Comparison of ENCODE assay signal across 22 cellular contexts in the genomic region with DNA sequence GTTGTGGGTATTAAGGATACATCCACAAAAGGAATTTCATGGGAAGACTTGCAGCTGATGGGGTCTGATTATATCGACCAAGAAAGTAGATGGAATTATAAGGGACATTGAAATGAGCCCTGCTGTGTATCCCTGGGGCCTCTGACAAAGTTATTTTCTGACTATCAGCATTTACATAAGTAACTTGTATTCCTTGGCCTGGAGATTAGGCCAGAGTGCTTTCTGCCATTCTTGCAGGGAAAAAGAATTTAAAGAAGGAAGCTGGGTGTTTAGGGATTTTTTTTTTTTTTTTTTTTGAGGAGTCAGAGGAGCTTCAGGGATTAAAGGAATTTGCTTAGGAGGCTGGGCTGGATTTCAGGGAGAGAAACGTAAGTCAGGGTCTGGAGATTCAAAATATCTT. TPM values are rescaled to one million over a fixed set of nuclear protein-coding genes. Genes with fewer than 3 reads are reported as not detected.
DNase-seq lines count a peak whose midpoint lies in the region; ATAC-seq, FAIRE-seq and TF ChIP-seq lines count a peak whose summit lies in the region.
"Had no signal": no experiment of that assay in that cellular context is flagged by ENCODE, and none has a peak within 500 bp of the region (broad histone marks: within the 10 kb centered on the region; RNA-seq: fewer than 3 reads in every experiment).

No MANE protein-coding gene starts in this region.

- H3K9me2 ChIP-seq in HCT116 (ENCODE audit: insufficient read depth) = no peaks in the 10 kb centered on the region

- no peaks in the 10 kb centered on the region for H3K4me1 Mint-ChIP-seq in T-helper 2 cell treated with Interferon-gamma antibody and Interleukin-4, amounts not matched to agents 5 μg/mL and 100 μg/mL, for 36 hours (ENCODE audit: low read depth)
- H3K4me1 Mint-ChIP-seq: CD8-positive, alpha-beta memory T cell had no signal

- CTCF ChIA-PET in HCT116 (lab: Charles Lee) = no interaction called here

- FAIRE-seq in GM12892 (lab: Jason Lieb, UNC) = no peak
- FAIRE-seq: HTR-8/SVneo, K562, RCC 7860 had no signal

- POLR2A ChIA-PET in HCT116 (lab: Charles Lee) = no interaction called here

- RAD21 ChIA-PET in HCT116 (lab: Charles Lee; ENCODE audit: low non-redundant PET in 1 of 2, low total read pairs in 2 of 2, uncharacterized antibody in 2 of 2, unreplicated experiment in 2 of 2) = no interaction called here

- TF ChIP-seq CTCF in HCT116 (IDR thresholded peaks at IDR 0.05 in 2 of 3, conservative IDR thresholded peaks at IDR 0.05 in 1 of 3; ENCODE audit: borderline replicate concordance in 1 of 3, insufficient read depth in 1 of 3, low read depth in 2 of 3, low read length in 2 of 3) (no peak), Peyer's patch (IDR thresholded peaks at IDR 0.05) (no peak), stomach (IDR thresholded peaks at IDR 0.05) (no peak)

- peak overlapping the region; percentile 56 for H3K4me2 ChIP-seq in HCT116 (ENCODE audit: low read length)

- H3K9me3 Mint-ChIP-seq in T-helper 2 cell treated with Interferon-gamma antibody and Interleukin-4, amounts not matched to agents 5 μg/mL and 100 μg/mL, for 36 hours = no peaks in the 10 kb centered on the region

- H3K27ac ChIP-seq in HCT116 (ENCODE audit: low read depth, low read length) (no peak overlapping the region), Peyer's patch (peak overlapping the region in 3 of 4 donors; percentile 13 to 47 (median 20)), iPS-20b (ENCODE audit: low read length) (peak overlapping the region; percentile 11), stomach (peak overlapping the region in 4 of 5 donors; percentile 37 to 63 (median 60))
- H3K27ac ChIP-seq: SK-N-MC had no signal

- DNase-seq in HCT116 (ENCODE audit: low read depth, low spot score) (no peak), Peyer's patch (no peak), stomach (no peak), nucleus accumbens (lab: John Stamatoyannopoulos, UW) (no peak), GM12892 (ENCODE audit: insufficient read length) (no peak)
- DNase-seq in T-helper 2 cell treated with Interferon-gamma antibody and Interleukin-4, amounts not matched to agents 5 μg/mL and 100 μg/mL, for 36 hours (ENCODE audit: low spot score) = no peak
- DNase-seq: ACHN; C1 segment of cervical spinal cord; CD8-positive, alpha-beta memory T cell; DMS79; NCI-H1105 treated with DMSO at 0.1 percent for 48 hours; NCI-H1694 treated with DMSO at 0.1 percent for 48 hours; NCI-H226; NCI-H524; NCI-H82; Right ventricle myocardium superior had no signal

- H3K4me3 ChIP-seq in HCT116 (replicated peaks in 1 of 2; ENCODE audit: low read depth in 1 of 2, low read length in 2 of 2) (no peak overlapping the region), Peyer's patch (no peak overlapping the region), iPS-20b (ENCODE audit: low read length) (no peak overlapping the region), stomach (no peak overlapping the region)
- H3K4me3 ChIP-seq: K562, SK-N-MC had no signal

- TF ChIP-seq POLR2A in HCT116 (IDR thresholded peaks at IDR 0.05; ENCODE audit: borderline replicate concordance, extremely low read depth, insufficient read depth, insufficient read length) (no peak), Peyer's patch (IDR thresholded peaks at IDR 0.05) (no peak), stomach (IDR thresholded peaks at IDR 0.05) (no peak), GM12892 (IDR thresholded peaks at IDR 0.05; ENCODE audit: low read depth, low read length) (no peak)

- no peaks in the 10 kb centered on the region for H3K27me3 Mint-ChIP-seq in T-helper 2 cell treated with Interferon-gamma antibody and Interleukin-4, amounts not matched to agents 5 μg/mL and 100 μg/mL, for 36 hours (ENCODE audit: low read depth)
- H3K27me3 Mint-ChIP-seq: CD8-positive, alpha-beta memory T cell had no signal

- H3K9ac ChIP-seq in HCT116 (ENCODE audit: low read length) (no peak overlapping the region), iPS-20b (ENCODE audit: low read depth, low read length) (no peak overlapping the region)

- H3K4me3 Mint-ChIP-seq in T-helper 2 cell treated with Interferon-gamma antibody and Interleukin-4, amounts not matched to agents 5 μg/mL and 100 μg/mL, for 36 hours = no peak overlapping the region
- H3K4me3 Mint-ChIP-seq: CD8-positive, alpha-beta memory T cell had no signal

- peaks cover 6 to 15% of the 10 kb centered on the region in 2 experiments; a peak in 3 of 4 replicates for H3K4me1 ChIP-seq in HCT116 (ENCODE audit: control insufficient read depth in 1 of 2, insufficient read depth in 2 of 2, low read length in 2 of 2)
- peaks cover 0 to 5% (median 0%) of the 10 kb centered on the region in 4 donors for H3K4me1 ChIP-seq in Peyer's patch
- H3K4me1 ChIP-seq in iPS-20b (ENCODE audit: insufficient read depth, low read length) = peaks cover 21% of the 10 kb centered on the region
- peaks cover 0 to 15% (median 2%) of the 10 kb centered on the region in 4 donors for H3K4me1 ChIP-seq in stomach

- H3K9me3 ChIP-seq in HCT116 (ENCODE audit: control insufficient read depth in 1 of 2, insufficient read depth in 1 of 2, low read depth in 1 of 2, low read length in 2 of 2) (no peaks in the 10 kb centered on the region), Peyer's patch (no peaks in the 10 kb centered on the region), iPS-20b (ENCODE audit: insufficient read depth, low read depth, low read length) (no peaks in the 10 kb centered on the region), stomach (peaks cover 0 to 3% (median 0%) of the 10 kb centered on the region in 4 donors)

- H3K27ac Mint-ChIP-seq in T-helper 2 cell treated with Interferon-gamma antibody and Interleukin-4, amounts not matched to agents 5 μg/mL and 100 μg/mL, for 36 hours = no peak overlapping the region
- H3K27ac Mint-ChIP-seq: CD8-positive, alpha-beta memory T cell had no signal

- intact Hi-C loops in HCT116 (cut with micrococcal nuclease) (no loop called here), stomach (cut with DNase I; ENCODE audit: low total_unique reads) (no loop called here)

- peak; percentile 36; the same call in 1 of the 2 replicates for ATAC-seq in HCT116
- ATAC-seq: K562 had no signal

- H3K27me3 ChIP-seq in HCT116 (ENCODE audit: insufficient read depth, low read length) = no peaks in the 10 kb centered on the region
- no peaks in the 10 kb centered on the region for H3K27me3 ChIP-seq in Peyer's patch
- H3K27me3 ChIP-seq in iPS-20b (ENCODE audit: insufficient read depth, low read length) = no peaks in the 10 kb centered on the region
- no peaks in the 10 kb centered on the region for H3K27me3 ChIP-seq in stomach

- no peaks in the 10 kb centered on the region for H3K79me2 ChIP-seq in HCT116 (ENCODE audit: insufficient read depth, low read length)

- H3K36me3 ChIP-seq in HCT116 (ENCODE audit: control insufficient read depth in 1 of 2, insufficient read depth in 2 of 2, low read length in 2 of 2) (no peaks in the 10 kb centered on the region), Peyer's patch (no peaks in the 10 kb centered on the region), iPS-20b (ENCODE audit: insufficient read depth, low read depth, low read length) (no peaks in the 10 kb centered on the region), stomach (no peaks in the 10 kb centered on the region)

- H4K20me1 ChIP-seq in HCT116 (ENCODE audit: insufficient read depth) = no peaks in the 10 kb centered on the region

- TF ChIP-seq EP300 in stomach (IDR thresholded peaks at IDR 0.05) = no peak

- no peak for TF ChIP-seq RAD21 in HCT116 (IDR thresholded peaks at IDR 0.05; ENCODE audit: low read depth)

- H3K36me3 Mint-ChIP-seq in T-helper 2 cell treated with Interferon-gamma antibody and Interleukin-4, amounts not matched to agents 5 μg/mL and 100 μg/mL, for 36 hours (ENCODE audit: low read depth) = no peaks in the 10 kb centered on the region
- H3K36me3 Mint-ChIP-seq: CD8-positive, alpha-beta memory T cell had no signal

- 14 to 42% (median 24%) methylated on average over 2 of the region's 2 CpGs for WGBS in stomach, 5 donors

- no TSS peak for BruUV-seq in HCT116 (replicated peaks; lab: Mats Ljungman, UMichigan)

- H2AFZ ChIP-seq in HCT116 (ENCODE audit: low read depth, low read length, poor library complexity, severe bottlenecking) = peak overlapping the region; percentile 63

TF ChIP-seq in HCT116, 20 proteins besides CTCF, POLR2A, EP300 and RAD21 (continues in another document):
- no peak for TF ChIP-seq SP1 (IDR thresholded peaks at IDR 0.05; ENCODE audit: low read depth)
- TF ChIP-seq, protein P1, sequence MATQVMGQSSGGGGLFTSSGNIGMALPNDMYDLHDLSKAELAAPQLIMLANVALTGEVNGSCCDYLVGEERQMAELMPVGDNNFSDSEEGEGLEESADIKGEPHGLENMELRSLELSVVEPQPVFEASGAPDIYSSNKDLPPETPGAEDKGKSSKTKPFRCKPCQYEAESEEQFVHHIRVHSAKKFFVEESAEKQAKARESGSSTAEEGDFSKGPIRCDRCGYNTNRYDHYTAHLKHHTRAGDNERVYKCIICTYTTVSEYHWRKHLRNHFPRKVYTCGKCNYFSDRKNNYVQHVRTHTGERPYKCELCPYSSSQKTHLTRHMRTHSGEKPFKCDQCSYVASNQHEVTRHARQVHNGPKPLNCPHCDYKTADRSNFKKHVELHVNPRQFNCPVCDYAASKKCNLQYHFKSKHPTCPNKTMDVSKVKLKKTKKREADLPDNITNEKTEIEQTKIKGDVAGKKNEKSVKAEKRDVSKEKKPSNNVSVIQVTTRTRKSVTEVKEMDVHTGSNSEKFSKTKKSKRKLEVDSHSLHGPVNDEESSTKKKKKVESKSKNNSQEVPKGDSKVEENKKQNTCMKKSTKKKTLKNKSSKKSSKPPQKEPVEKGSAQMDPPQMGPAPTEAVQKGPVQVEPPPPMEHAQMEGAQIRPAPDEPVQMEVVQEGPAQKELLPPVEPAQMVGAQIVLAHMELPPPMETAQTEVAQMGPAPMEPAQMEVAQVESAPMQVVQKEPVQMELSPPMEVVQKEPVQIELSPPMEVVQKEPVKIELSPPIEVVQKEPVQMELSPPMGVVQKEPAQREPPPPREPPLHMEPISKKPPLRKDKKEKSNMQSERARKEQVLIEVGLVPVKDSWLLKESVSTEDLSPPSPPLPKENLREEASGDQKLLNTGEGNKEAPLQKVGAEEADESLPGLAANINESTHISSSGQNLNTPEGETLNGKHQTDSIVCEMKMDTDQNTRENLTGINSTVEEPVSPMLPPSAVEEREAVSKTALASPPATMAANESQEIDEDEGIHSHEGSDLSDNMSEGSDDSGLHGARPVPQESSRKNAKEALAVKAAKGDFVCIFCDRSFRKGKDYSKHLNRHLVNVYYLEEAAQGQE (IDR thresholded peaks at IDR 0.05; ENCODE audit: low read depth) = no peak
- no peak for TF ChIP-seq ELF1 (IDR thresholded peaks at IDR 0.05; ENCODE audit: borderline replicate concordance, low read depth)

RNA-seq across cellular contexts. Expression of a gene that starts 4.6 kb away (rescaled TPM):
- total RNA-seq in HCT116 (2021; ENCODE audit: unreplicated experiment) = not detected
- polyA plus RNA-seq in HCT116 (2012) = not detected in 2 replicates
- 1 to 10 TPM in 2 of 4 donors, not detected in 2; 1.1 TPM for total RNA-seq in Peyer's patch
- not detected for total RNA-seq in stomach
- not detected for polyA plus RNA-seq in stomach
- polyA plus RNA-seq in GM12892 (2012; ENCODE audit: missing spikeins) = not detected
- total RNA-seq: CD8-positive, alpha-beta memory T cell; H4; K562; Right ventricle myocardium superior had no signal
- polyA plus RNA-seq: CD8-positive, alpha-beta memory T cell; K562 had no signal
